15 cellular contexts compared by ENCODE assay signal in the genomic region with DNA sequence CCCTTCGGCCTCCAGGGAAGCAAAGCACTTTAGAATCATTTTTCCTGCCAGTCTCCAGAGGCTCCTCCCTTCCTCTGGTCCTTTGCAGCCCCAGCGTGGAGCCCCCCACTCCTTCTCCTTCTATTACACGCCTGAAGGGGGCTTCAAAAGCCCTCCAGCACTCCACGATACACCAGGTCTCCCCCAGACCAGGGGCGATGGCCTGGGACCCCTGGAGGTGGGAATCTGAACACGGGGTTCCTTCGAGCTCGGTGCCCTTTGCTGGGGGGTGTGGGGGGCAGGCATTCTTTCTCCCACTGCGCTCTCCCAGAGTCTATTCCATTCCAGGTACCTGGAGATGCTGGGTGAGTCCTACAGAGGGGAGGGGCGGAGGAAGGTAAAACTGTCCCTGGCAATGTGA.
"Had no signal": no experiment of that assay in that cellular context is flagged by ENCODE, and none has a peak within 500 bp of the region (broad histone marks: within the 10 kb centered on the region; RNA-seq: fewer than 3 reads in every experiment).

No MANE protein-coding gene starts in this region.

- H3K9me3 Mint-ChIP-seq: activated naive CD4-positive, alpha-beta T cell treated with anti-CD3 and anti-CD28 coated beads, Interleukin-2, amount 50 U/mL, for 72 hours; activated T-cell treated with anti-CD3 and anti-CD28 coated beads, Interleukin-2, amount 50 U/mL, for 4 hours; memory B cell; stimulated activated naive CD8-positive, alpha-beta T cell treated with anti-CD3 and anti-CD28 coated beads, Interleukin-15, Interleukin-2, amounts not matched to agents 100 ng/mL and 50 ng/mL, for 24 hours had no signal

- ATAC-seq: activated CD4-positive, CD25-positive, alpha-beta regulatory T cell treated with anti-CD3 and anti-CD28 coated beads, Interleukin-2, amount 50 U/mL, for 24 hours; activated naive CD4-positive, alpha-beta T cell treated with anti-CD3 and anti-CD28 coated beads, Interleukin-2, amount 50 U/mL, for 72 hours; activated T-cell treated with anti-CD3 and anti-CD28 coated beads, Interleukin-2, amount 50 U/mL, for 4 hours; left lobe of liver; naive thymus-derived CD4-positive, alpha-beta T cell had no signal

- H3K27ac Mint-ChIP-seq: activated naive CD4-positive, alpha-beta T cell treated with anti-CD3 and anti-CD28 coated beads, Interleukin-2, amount 50 U/mL, for 72 hours; memory B cell; naive thymus-derived CD4-positive, alpha-beta T cell; stimulated activated naive CD8-positive, alpha-beta T cell treated with anti-CD3 and anti-CD28 coated beads, Interleukin-15, Interleukin-2, amounts not matched to agents 100 ng/mL and 50 ng/mL, for 24 hours had no signal

- H3K4me3 Mint-ChIP-seq: activated T-cell treated with anti-CD3 and anti-CD28 coated beads, Interleukin-2, amount 50 U/mL, for 4 hours; memory B cell; naive thymus-derived CD4-positive, alpha-beta T cell; stimulated activated naive CD8-positive, alpha-beta T cell treated with anti-CD3 and anti-CD28 coated beads, Interleukin-15, Interleukin-2, amounts not matched to agents 100 ng/mL and 50 ng/mL, for 24 hours had no signal

- H3K36me3 Mint-ChIP-seq: activated naive CD4-positive, alpha-beta T cell treated with anti-CD3 and anti-CD28 coated beads, Interleukin-2, amount 50 U/mL, for 72 hours; memory B cell; naive thymus-derived CD4-positive, alpha-beta T cell had no signal

- DNase-seq: activated CD4-positive, alpha-beta T cell treated with anti-CD3 and anti-CD28 coated beads, Interleukin-2, amount 50 U/mL, for 1 hour; activated CD8-positive, alpha-beta memory T cell treated with anti-CD3 and anti-CD28 coated beads, Interleukin-2, amount 50 U/mL, for 4 hours; activated T-cell treated with anti-CD3 and anti-CD28 coated beads, Interleukin-2, amount 50 U/mL, for 4 hours; amniotic stem cell; foreskin fibroblast; hypothalamus; naive thymus-derived CD4-positive, alpha-beta T cell; stimulated activated CD4-positive, alpha-beta T cell treated with anti-CD3 and anti-CD28 coated beads, Interleukin-15, amount 100 ng/mL, for 24 hours; stimulated activated CD4-positive, alpha-beta T cell treated with anti-CD3 and anti-CD28 coated beads, Interleukin-2, amount 100 ng/mL, for 48 hours; transverse colon had no signal

- H3K4me1 Mint-ChIP-seq: memory B cell had no signal

- H3K27me3 Mint-ChIP-seq: memory B cell; naive thymus-derived CD4-positive, alpha-beta T cell; stimulated activated naive CD8-positive, alpha-beta T cell treated with anti-CD3 and anti-CD28 coated beads, Interleukin-15, Interleukin-2, amounts not matched to agents 100 ng/mL and 50 ng/mL, for 24 hours had no signal
